ENCODE assay signal across 21 cellular contexts in genomic region chr7:41787951-41788350, GRCh38.
"Had no signal": no experiment of that assay in that cellular context is flagged by ENCODE, and none has a peak within 500 bp of the region (broad histone marks: within the 10 kb centered on the region; RNA-seq: fewer than 3 reads in every experiment).

No MANE protein-coding gene starts in this region.

- H3K27ac ChIP-seq: gastrocnemius medialis, upper lobe of left lung had no signal

- H3K36me3 ChIP-seq: gastrocnemius medialis, thoracic aorta, upper lobe of left lung had no signal

- H3K4me1 ChIP-seq: gastrocnemius medialis, upper lobe of left lung had no signal

- H3K27me3 ChIP-seq: gastrocnemius medialis, upper lobe of left lung had no signal

- H3K9me3 ChIP-seq: gastrocnemius medialis, thoracic aorta, upper lobe of left lung had no signal

- DNase-seq: activated CD4-positive, alpha-beta T cell treated with anti-CD3 and anti-CD28 coated beads, Interleukin-2, amount 50 U/mL, for 4 hours; activated CD8-positive, alpha-beta memory T cell treated with anti-CD3 and anti-CD28 coated beads for 24 hours; activated CD8-positive, alpha-beta memory T cell treated with anti-CD3 and anti-CD28 coated beads, Interleukin-2, amount 50 U/mL, for 4 hours; activated naive CD4-positive, alpha-beta T cell; activated T-cell treated with anti-CD3 and anti-CD28 coated beads, Interleukin-2, amount 50 U/mL, for 4 hours; central memory CD4-positive, alpha-beta T cell; dermis blood vessel endothelial cell; effector CD8-positive, alpha-beta T cell; gastrocnemius medialis; hippocampal formation; left cardiac atrium; nucleus accumbens; posterior cingulate gyrus; stimulated activated CD4-positive, alpha-beta T cell treated with anti-CD3 and anti-CD28 coated beads, Interleukin-15, amount 100 ng/mL, for 24 hours; stimulated activated naive B cell treated with anti-CD40 and anti-IgM and Interleukin-4, amounts not matched to agents 10 μg/mL and 1 μg/mL and 100 μg/mL, for 72 hours; T1000; upper lobe of left lung had no signal

- H3K4me3 ChIP-seq: gastrocnemius medialis, smooth muscle cell, thoracic aorta, upper lobe of left lung had no signal

- ATAC-seq: activated T-cell treated with anti-CD3 and anti-CD28 coated beads, Interleukin-2, amount 50 U/mL, for 4 hours; gastrocnemius medialis; left cardiac atrium; sciatic nerve; stimulated activated naive B cell treated with anti-CD40 and anti-IgM and Interleukin-4, amounts not matched to agents 10 μg/mL and 1 μg/mL and 100 μg/mL, for 72 hours; WTC11 had no signal
